Comparison of ENCODE assay signal across 8 cellular contexts in genomic region chr10:119655566-119656001, GRCh38. TPM values are rescaled to one million over a fixed set of nuclear protein-coding genes. Genes with fewer than 3 reads are reported as not detected.
DNase-seq lines count a peak whose midpoint lies in the region; ATAC-seq, FAIRE-seq and TF ChIP-seq lines count a peak whose summit lies in the region.

No MANE protein-coding gene starts in this region.

- H3K27ac Mint-ChIP-seq in activated CD8-positive, alpha-beta T cell treated with anti-CD3 and anti-CD28 coated beads for 36 hours = peak overlapping the region; percentile 74
- H3K27ac Mint-ChIP-seq in endothelial cell (ENCODE audit: unreplicated experiment) = no peak overlapping the region

- intact Hi-C loops in activated CD8-positive, alpha-beta T cell treated with anti-CD3 and anti-CD28 coated beads for 36 hours (cut with micrococcal nuclease) = no loop called here
- intact Hi-C loops in posterior vena cava (cut with DNase I) = no loop called here

- H3K4me1 Mint-ChIP-seq in activated CD8-positive, alpha-beta T cell treated with anti-CD3 and anti-CD28 coated beads for 36 hours (ENCODE audit: low read depth) = peaks cover 47% of the 10 kb centered on the region
- peaks cover 28% of the 10 kb centered on the region for H3K4me1 Mint-ChIP-seq in endothelial cell (ENCODE audit: unreplicated experiment)

- FAIRE-seq in HTR-8/SVneo (lab: Jason Lieb, UNC) = no peak

- CTCF ChIA-PET in activated CD8-positive, alpha-beta T cell treated with anti-CD3 and anti-CD28 coated beads for 36 hours (lab: Charles Lee) = interaction anchor here (0.9 to 1.5 kb wide), 4 partner anchors 15 to 204 kb away, joined by 3 to 5 read pairs (median 3); no protein-coding TSS in a partner anchor

- DNase-seq in HTR-8/SVneo (ENCODE audit: insufficient read length, low spot score) (peak; percentile 25), endothelial cell (ENCODE audit: low spot score) (no peak), posterior vena cava (ENCODE audit: low spot score) (peak; percentile 89), NCI-H69 (lab: John Stamatoyannopoulos, UW) (no peak)
- peak; percentile 41 for DNase-seq in activated CD8-positive, alpha-beta T cell treated with anti-CD3 and anti-CD28 coated beads for 36 hours

- no peaks in the 10 kb centered on the region for H3K27me3 Mint-ChIP-seq in activated CD8-positive, alpha-beta T cell treated with anti-CD3 and anti-CD28 coated beads for 36 hours
- peaks cover 2% of the 10 kb centered on the region for H3K27me3 Mint-ChIP-seq in endothelial cell (ENCODE audit: unreplicated experiment)

- peak; percentile 14 for ATAC-seq in activated CD8-positive, alpha-beta T cell treated with anti-CD3 and anti-CD28 coated beads for 36 hours
- no peak for ATAC-seq in GM18861 (IDR thresholded peaks at IDR 0.05; ENCODE audit: unreplicated experiment)
- ATAC-seq in GM18867 (IDR thresholded peaks at IDR 0.05; ENCODE audit: unreplicated experiment) = no peak
- ATAC-seq in HG03520 (IDR thresholded peaks at IDR 0.05; ENCODE audit: unreplicated experiment) = no peak

- H3K36me3 Mint-ChIP-seq in activated CD8-positive, alpha-beta T cell treated with anti-CD3 and anti-CD28 coated beads for 36 hours (ENCODE audit: low read depth) = peaks cover 19% of the 10 kb centered on the region
- H3K36me3 Mint-ChIP-seq in endothelial cell (ENCODE audit: low read depth, unreplicated experiment) = peaks cover 4% of the 10 kb centered on the region

- POLR2A ChIA-PET in activated CD8-positive, alpha-beta T cell treated with anti-CD3 and anti-CD28 coated beads for 36 hours (lab: Charles Lee) = interaction anchor here (0.6 to 0.9 kb wide), 2 partner anchors 33 to 153 kb away, joined by 3 read pairs; no protein-coding TSS in a partner anchor

- no peak for TF ChIP-seq CTCF in activated CD8-positive, alpha-beta T cell treated with anti-CD3 and anti-CD28 coated beads for 36 hours (IDR thresholded peaks at IDR 0.05)
- no peak for TF ChIP-seq CTCF in endothelial cell (IDR thresholded peaks at IDR 0.05; ENCODE audit: unreplicated experiment)

- H3K4me3 Mint-ChIP-seq in activated CD8-positive, alpha-beta T cell treated with anti-CD3 and anti-CD28 coated beads for 36 hours = peak overlapping the region; percentile 63
- H3K4me3 Mint-ChIP-seq in endothelial cell (ENCODE audit: unreplicated experiment) = peak overlapping the region; percentile 54

- H3K9me3 Mint-ChIP-seq in activated CD8-positive, alpha-beta T cell treated with anti-CD3 and anti-CD28 coated beads for 36 hours = no peaks in the 10 kb centered on the region
- no peaks in the 10 kb centered on the region for H3K9me3 Mint-ChIP-seq in endothelial cell (ENCODE audit: unreplicated experiment)

RNA-seq across cellular contexts. Expression of gene BAG3, which starts 4.4 kb away (rescaled TPM):
- total RNA-seq in activated CD8-positive, alpha-beta T cell treated with anti-CD3 and anti-CD28 coated beads for 36 hours = 10 to 100 TPM; 13.4 to 14.3 TPM
- total RNA-seq in endothelial cell (ENCODE audit: unreplicated experiment) = 24.6 TPM
- 10 to 100 TPM; 52.6 to 65.2 TPM for total RNA-seq in posterior vena cava

RNA-seq across cellular contexts. Expression of gene TIAL1, which starts 58.8 kb away (rescaled TPM):
- total RNA-seq in activated CD8-positive, alpha-beta T cell treated with anti-CD3 and anti-CD28 coated beads for 36 hours = 100 to 1,000 TPM; 200 to 204 TPM
- total RNA-seq in endothelial cell (ENCODE audit: unreplicated experiment) (184 TPM), posterior vena cava (10 to 100 TPM; 78.8 to 90.7 TPM)

Comparison
In these comparisons a context has a peak if more than half of its experiments do, and no peak if none do; other contexts are left out.
1. DNase-seq: peak in HTR-8/SVneo (single experiment), activated CD8-positive, alpha-beta T cell treated with anti-CD3 and anti-CD28 coated beads for 36 hours (single experiment) and posterior vena cava (single experiment); none in endothelial cell (single experiment) and NCI-H69 (single experiment).